19 cellular contexts compared by ENCODE assay signal in the genomic region with DNA sequence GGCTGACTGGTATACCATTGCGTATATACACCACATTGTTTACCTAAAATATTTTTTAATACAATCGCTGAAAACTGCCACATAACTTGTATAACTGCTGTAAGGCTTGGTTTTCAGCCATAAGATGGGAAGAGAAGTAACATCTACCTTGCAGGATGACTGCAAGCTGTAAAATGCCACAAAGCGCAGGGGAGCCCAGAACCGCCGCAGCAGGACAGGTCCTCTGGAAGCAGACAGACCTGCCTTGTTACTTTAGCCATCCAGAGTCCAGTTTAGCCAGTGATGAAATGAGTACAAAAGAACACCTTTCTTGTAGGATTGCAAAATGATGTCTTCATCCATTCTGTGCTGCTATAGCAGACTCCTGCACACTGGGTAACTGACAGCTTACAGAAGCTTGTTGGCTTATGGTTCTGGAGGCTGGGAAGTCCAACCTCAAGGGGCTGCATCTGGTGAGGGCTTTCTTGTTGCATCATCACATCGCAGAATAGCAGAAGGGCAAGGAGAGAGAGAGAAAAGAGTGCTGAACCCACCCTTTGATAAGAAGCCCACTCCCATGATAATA. TPM values are rescaled to one million over a fixed set of nuclear protein-coding genes. Genes with fewer than 3 reads are reported as not detected.
DNase-seq lines count a peak whose midpoint lies in the region; ATAC-seq and TF ChIP-seq lines count a peak whose summit lies in the region.
"Had no signal": no experiment of that assay in that cellular context is flagged by ENCODE, and none has a peak within 500 bp of the region (broad histone marks: within the 10 kb centered on the region; RNA-seq: fewer than 3 reads in every experiment).

No MANE protein-coding gene starts in this region.

- no peaks in the 10 kb centered on the region for H3K27me3 Mint-ChIP-seq in activated naive CD4-positive, alpha-beta T cell treated with anti-CD3 and anti-CD28 coated beads, Interleukin-2, amount 50 U/mL, for 24 hours
- H3K27me3 Mint-ChIP-seq in activated CD8-positive, alpha-beta T cell treated with anti-CD3 and anti-CD28 coated beads, Interleukin-2, amount 10 ng/mL, durations not matched to agents 7 days and 5 days (ENCODE audit: low read depth): no peaks in the 10 kb centered on the region
- no peaks in the 10 kb centered on the region for H3K27me3 Mint-ChIP-seq in naive B cell
- H3K27me3 Mint-ChIP-seq in glutamatergic neuron (ENCODE audit: unreplicated experiment): peaks cover 14% of the 10 kb centered on the region
- H3K27me3 Mint-ChIP-seq: stimulated activated naive B cell treated with anti-CD40 and anti-IgM and Interleukin-4, amounts not matched to agents 10 μg/mL and 1 μg/mL and 100 μg/mL, for 72 hours had no signal

- intact Hi-C loops in left ventricle myocardium inferior (cut with micrococcal nuclease): loop anchor here (10.0 kb wide), 1 partner anchor 92 kb away; a partner anchor contains a TSS

- peaks cover 5% of the 10 kb centered on the region for H3K9me3 ChIP-seq in left ventricle myocardium inferior (replicated peaks)
- H3K9me3 ChIP-seq: colonic mucosa, pancreas, sigmoid colon, thyroid gland had no signal

- peak overlapping the region; percentile 79 for H3K27ac Mint-ChIP-seq in activated naive CD4-positive, alpha-beta T cell treated with anti-CD3 and anti-CD28 coated beads, Interleukin-2, amount 50 U/mL, for 24 hours
- H3K27ac Mint-ChIP-seq in activated CD8-positive, alpha-beta T cell treated with anti-CD3 and anti-CD28 coated beads, Interleukin-2, amount 10 ng/mL, durations not matched to agents 7 days and 5 days: peak overlapping the region; percentile 86
- H3K27ac Mint-ChIP-seq in naive B cell (peak overlapping the region in 4 of 6 donors; percentile 43 to 70 (median 58)), glutamatergic neuron (ENCODE audit: unreplicated experiment) (no peak overlapping the region)
- H3K27ac Mint-ChIP-seq: stimulated activated naive B cell treated with anti-CD40 and anti-IgM and Interleukin-4, amounts not matched to agents 10 μg/mL and 1 μg/mL and 100 μg/mL, for 72 hours had no signal

- H3K4me3 Mint-ChIP-seq in activated naive CD4-positive, alpha-beta T cell treated with anti-CD3 and anti-CD28 coated beads, Interleukin-2, amount 50 U/mL, for 24 hours: peak overlapping the region; percentile 38
- H3K4me3 Mint-ChIP-seq in activated CD8-positive, alpha-beta T cell treated with anti-CD3 and anti-CD28 coated beads, Interleukin-2, amount 10 ng/mL, durations not matched to agents 7 days and 5 days: no peak overlapping the region
- H3K4me3 Mint-ChIP-seq in naive B cell: peak overlapping the region in 3 of 8 donors; percentile 61 to 98 (median 85)
- no peak overlapping the region for H3K4me3 Mint-ChIP-seq in glutamatergic neuron (ENCODE audit: unreplicated experiment)

- DNase-seq in activated naive CD4-positive, alpha-beta T cell (lab: John Stamatoyannopoulos, UW): no peak
- no peak for DNase-seq in activated CD8-positive, alpha-beta T cell treated with anti-CD3 and anti-CD28 coated beads, Interleukin-2, amount 10 ng/mL, durations not matched to agents 7 days and 5 days
- DNase-seq in naive B cell: no peak
- DNase-seq in left ventricle myocardium inferior: no peak
- no peak for DNase-seq in NCI-H1694 treated with DMSO at 0.1 percent for 48 hours (lab: John Stamatoyannopoulos, UW)
- DNase-seq in glutamatergic neuron: no peak
- DNase-seq: activated CD4-positive, alpha-beta T cell treated with anti-CD3 and anti-CD28 coated beads, Interleukin-2, amount 50 U/mL, for 48 hours; activated gamma-delta T cell; colonic mucosa; EL; KG1; left lung; NCI-H2029; NCI-H446 treated with DMSO at 0.1 percent for 48 hours; pancreas; sigmoid colon; stimulated activated naive B cell treated with anti-CD40 and anti-IgM and Interleukin-4, amounts not matched to agents 10 μg/mL and 1 μg/mL and 100 μg/mL, for 72 hours; thyroid gland had no signal

- H3K4me3 ChIP-seq in left ventricle myocardium inferior: no peak overlapping the region
- H3K4me3 ChIP-seq: colonic mucosa, left lung, pancreas, sigmoid colon, thyroid gland had no signal

- no peaks in the 10 kb centered on the region for H3K36me3 ChIP-seq in left ventricle myocardium inferior
- H3K36me3 ChIP-seq: colonic mucosa, left lung, pancreas, thyroid gland had no signal

- H3K27ac ChIP-seq in left ventricle myocardium inferior (replicated peaks): no peak overlapping the region
- H3K27ac ChIP-seq: colonic mucosa, left lung, pancreas, sigmoid colon, thyroid gland had no signal

- CTCF ChIA-PET in activated CD8-positive, alpha-beta T cell treated with anti-CD3 and anti-CD28 coated beads, Interleukin-2, amount 10 ng/mL, durations not matched to agents 7 days and 5 days (lab: Charles Lee): interaction anchor here (1.2 to 1.3 kb wide), 2 partner anchors 11 to 14 kb away, joined by 3 to 6 read pairs; no protein-coding TSS in a partner anchor

- peaks cover 4% of the 10 kb centered on the region for H3K36me3 Mint-ChIP-seq in activated naive CD4-positive, alpha-beta T cell treated with anti-CD3 and anti-CD28 coated beads, Interleukin-2, amount 50 U/mL, for 24 hours
- peaks cover 67% of the 10 kb centered on the region for H3K36me3 Mint-ChIP-seq in activated CD8-positive, alpha-beta T cell treated with anti-CD3 and anti-CD28 coated beads, Interleukin-2, amount 10 ng/mL, durations not matched to agents 7 days and 5 days (ENCODE audit: low read depth)
- no peaks in the 10 kb centered on the region for H3K36me3 Mint-ChIP-seq in naive B cell
- peaks cover 36% of the 10 kb centered on the region for H3K36me3 Mint-ChIP-seq in glutamatergic neuron (ENCODE audit: unreplicated experiment)

- peaks cover 5% of the 10 kb centered on the region for H3K9me3 Mint-ChIP-seq in activated naive CD4-positive, alpha-beta T cell treated with anti-CD3 and anti-CD28 coated beads, Interleukin-2, amount 50 U/mL, for 24 hours
- peaks cover 47% of the 10 kb centered on the region for H3K9me3 Mint-ChIP-seq in activated CD8-positive, alpha-beta T cell treated with anti-CD3 and anti-CD28 coated beads, Interleukin-2, amount 10 ng/mL, durations not matched to agents 7 days and 5 days (ENCODE audit: insufficient read depth)
- peaks cover 0 to 7% (median 0%) of the 10 kb centered on the region in 7 donors for H3K9me3 Mint-ChIP-seq in naive B cell
- H3K9me3 Mint-ChIP-seq in glutamatergic neuron (ENCODE audit: unreplicated experiment): peaks cover 19% of the 10 kb centered on the region

- no peaks in the 10 kb centered on the region for H3K27me3 ChIP-seq in left ventricle myocardium inferior (ENCODE audit: low read depth)
- H3K27me3 ChIP-seq: colonic mucosa, left lung, pancreas, sigmoid colon, thyroid gland had no signal

- peaks cover 72% of the 10 kb centered on the region for H3K4me1 Mint-ChIP-seq in activated naive CD4-positive, alpha-beta T cell treated with anti-CD3 and anti-CD28 coated beads, Interleukin-2, amount 50 U/mL, for 24 hours
- H3K4me1 Mint-ChIP-seq in activated CD8-positive, alpha-beta T cell treated with anti-CD3 and anti-CD28 coated beads, Interleukin-2, amount 10 ng/mL, durations not matched to agents 7 days and 5 days (ENCODE audit: low read depth): peaks cover 55% of the 10 kb centered on the region
- peaks cover 31 to 49% (median 44%) of the 10 kb centered on the region in 3 donors for H3K4me1 Mint-ChIP-seq in naive B cell
- peaks cover 9% of the 10 kb centered on the region for H3K4me1 Mint-ChIP-seq in glutamatergic neuron (ENCODE audit: low read depth, unreplicated experiment)

- TF ChIP-seq CTCF in left ventricle myocardium inferior (IDR thresholded peaks at IDR 0.05; ENCODE audit: borderline replicate concordance) (no peak), glutamatergic neuron (IDR thresholded peaks at IDR 0.05; ENCODE audit: partially characterized antibody, unreplicated experiment) (no peak)

- ATAC-seq in activated CD8-positive, alpha-beta T cell treated with anti-CD3 and anti-CD28 coated beads, Interleukin-2, amount 10 ng/mL, durations not matched to agents 7 days and 5 days: no peak
- ATAC-seq in naive B cell (ENCODE audit: low read depth in 2 of 2): no peak
- ATAC-seq: left lung; pancreas; stimulated activated naive B cell treated with anti-CD40 and anti-IgM and Interleukin-4, amounts not matched to agents 10 μg/mL and 1 μg/mL and 100 μg/mL, for 72 hours had no signal

- H3K4me1 ChIP-seq in left ventricle myocardium inferior: peaks cover 32% of the 10 kb centered on the region

- POLR2A ChIA-PET in activated CD8-positive, alpha-beta T cell treated with anti-CD3 and anti-CD28 coated beads, Interleukin-2, amount 10 ng/mL, durations not matched to agents 7 days and 5 days (lab: Charles Lee): interaction anchor here (1.4 kb wide), 1 partner anchor 13 kb away, joined by 3 read pairs; no protein-coding TSS in a partner anchor

RNA-seq across cellular contexts. Expression of a gene that starts 4.1 kb away (rescaled TPM):
- 100 to 1,000 TPM; 214 to 217 TPM for total RNA-seq in activated CD8-positive, alpha-beta T cell treated with anti-CD3 and anti-CD28 coated beads, Interleukin-2, amount 10 ng/mL, durations not matched to agents 7 days and 5 days
- 10 to 100 TPM; 46.4 to 98.8 (median 79.8) TPM for polyA plus RNA-seq in naive B cell (ENCODE audit: low read depth in 6 of 6)
- total RNA-seq in left ventricle myocardium inferior (112 TPM), glutamatergic neuron (ENCODE audit: unreplicated experiment) (302 TPM)

RNA-seq across cellular contexts. Expression of a gene that starts 36.7 kb away (rescaled TPM):
- total RNA-seq in activated CD8-positive, alpha-beta T cell treated with anti-CD3 and anti-CD28 coated beads, Interleukin-2, amount 10 ng/mL, durations not matched to agents 7 days and 5 days: 10 to 100 TPM; 60.3 to 65.1 TPM
- polyA plus RNA-seq in naive B cell (ENCODE audit: low read depth in 6 of 6): 10 to 100 TPM; 45.7 to 72.6 (median 57.1) TPM
- total RNA-seq in left ventricle myocardium inferior (49.5 TPM), glutamatergic neuron (ENCODE audit: unreplicated experiment) (77.2 TPM)
